ENCODE assay signal across 11 cellular contexts in the genomic region with DNA sequence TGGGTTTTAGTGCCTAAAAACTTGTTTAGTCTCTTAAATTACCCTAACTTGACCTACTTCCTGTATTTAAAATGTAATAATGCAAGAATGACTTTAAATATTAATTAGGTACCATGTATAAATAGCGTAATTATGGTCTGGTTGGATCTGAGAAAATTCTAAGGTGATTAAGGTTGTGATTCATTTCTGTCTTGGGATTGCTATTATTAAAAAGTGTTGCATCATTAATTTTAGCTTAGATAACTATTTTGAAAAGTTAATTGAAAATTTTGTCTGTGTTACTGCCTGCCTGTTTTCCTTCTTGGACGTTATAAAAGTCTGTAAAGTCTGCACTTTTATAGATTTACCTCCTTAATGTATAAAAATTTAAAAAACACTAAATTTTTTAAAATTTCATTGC.
"Had no signal": no experiment of that assay in that cellular context is flagged by ENCODE, and none has a peak within 500 bp of the region (broad histone marks: within the 10 kb centered on the region; RNA-seq: fewer than 3 reads in every experiment).

No MANE protein-coding gene starts in this region.

- H3K9ac ChIP-seq: GM23248 had no signal

- H2AFZ ChIP-seq: GM23248, GM23338 had no signal

- H3K4me2 ChIP-seq: GM23338 had no signal

- FAIRE-seq: H1, H54 had no signal

- H3K4me3 ChIP-seq: GM23248, GM23338, HAP-1 had no signal

- H3K9me3 ChIP-seq: HAP-1 had no signal

- H3K4me1 ChIP-seq: HAP-1 had no signal

- ATAC-seq: GM23338, HCT116 had no signal

- H3K27ac ChIP-seq: GM23248 had no signal

- DNase-seq: GM23248, GOT3, H7, H9, HCEC 1CT, HFFc6 had no signal
